21 cellular contexts compared by ENCODE assay signal in genomic region chr12:19474147-19474546, GRCh38.
"Had no signal": no experiment of that assay in that cellular context is flagged by ENCODE, and none has a peak within 500 bp of the region (broad histone marks: within the 10 kb centered on the region; RNA-seq: fewer than 3 reads in every experiment).

No MANE protein-coding gene starts in this region.

- H3K27ac Mint-ChIP-seq: activated CD8-positive, alpha-beta T cell treated with anti-CD3 and anti-CD28 coated beads, Interleukin-2, amount 10 ng/mL, durations not matched to agents 7 days and 5 days; activated naive CD8-positive, alpha-beta T cell treated with anti-CD3 and anti-CD28 coated beads, Interleukin-2, amount 10 ng/mL, durations not matched to agents 7 days and 5 days; activated T-cell treated with anti-CD3 and anti-CD28 coated beads, Interleukin-2, amount 50 U/mL, for 72 hours; stimulated activated naive CD8-positive, alpha-beta T cell treated with anti-CD3 and anti-CD28 coated beads, Interleukin-15, Interleukin-2, amounts not matched to agents 100 ng/mL and 50 ng/mL, for 24 hours; WTC11 had no signal

- H3K9me3 Mint-ChIP-seq: activated T-cell treated with anti-CD3 and anti-CD28 coated beads, Interleukin-2, amount 50 U/mL, for 72 hours had no signal

- H3K4me3 Mint-ChIP-seq: activated CD8-positive, alpha-beta T cell treated with anti-CD3 and anti-CD28 coated beads, Interleukin-2, amount 10 ng/mL, durations not matched to agents 7 days and 5 days; activated naive CD8-positive, alpha-beta T cell treated with anti-CD3 and anti-CD28 coated beads, Interleukin-2, amount 10 ng/mL, durations not matched to agents 7 days and 5 days; activated T-cell treated with anti-CD3 and anti-CD28 coated beads, Interleukin-2, amount 50 U/mL, for 72 hours; naive thymus-derived CD8-positive, alpha-beta T cell; stimulated activated naive CD8-positive, alpha-beta T cell treated with anti-CD3 and anti-CD28 coated beads, Interleukin-15, Interleukin-2, amounts not matched to agents 100 ng/mL and 50 ng/mL, for 24 hours; WTC11 had no signal

- DNase-seq: activated CD4-positive, alpha-beta T cell treated with anti-CD3 and anti-CD28 coated beads for 48 hours; activated CD8-positive, alpha-beta memory T cell treated with anti-CD3 and anti-CD28 coated beads, Interleukin-2, amount 50 U/mL, for 48 hours; activated CD8-positive, alpha-beta T cell treated with anti-CD3 and anti-CD28 coated beads, Interleukin-2, amount 10 ng/mL, durations not matched to agents 7 days and 5 days; activated gamma-delta T cell; activated naive CD8-positive, alpha-beta T cell treated with anti-CD3 and anti-CD28 coated beads, Interleukin-2, amount 10 ng/mL, durations not matched to agents 7 days and 5 days; activated T-cell treated with anti-CD3 and anti-CD28 coated beads, Interleukin-2, amount 50 U/mL, for 72 hours; anterior cingulate cortex; left ventricle myocardium inferior; mucosa of descending colon; naive thymus-derived CD8-positive, alpha-beta T cell; nucleus accumbens; SJCRH30; T-helper 2 cell; testis; upper lobe of right lung had no signal

- H3K4me1 ChIP-seq: right atrium auricular region, testis, upper lobe of right lung had no signal

- FAIRE-seq: bronchial epithelial cell, TTC549 had no signal

- H3K9me3 ChIP-seq: left ventricle myocardium inferior, mucosa of descending colon, right atrium auricular region, SJCRH30, testis, upper lobe of right lung had no signal

- H3K27me3 ChIP-seq: hepatocyte, right atrium auricular region, SJCRH30, testis, upper lobe of right lung had no signal

- H3K27ac ChIP-seq: hepatocyte, left ventricle myocardium inferior, right atrium auricular region, SJCRH30, testis, upper lobe of right lung had no signal

- H3K27me3 Mint-ChIP-seq: activated naive CD8-positive, alpha-beta T cell treated with anti-CD3 and anti-CD28 coated beads, Interleukin-2, amount 10 ng/mL, durations not matched to agents 7 days and 5 days; naive thymus-derived CD8-positive, alpha-beta T cell; stimulated activated naive CD8-positive, alpha-beta T cell treated with anti-CD3 and anti-CD28 coated beads, Interleukin-15, Interleukin-2, amounts not matched to agents 100 ng/mL and 50 ng/mL, for 24 hours had no signal

- H3K4me3 ChIP-seq: hepatocyte, left ventricle myocardium inferior, mucosa of descending colon, right atrium auricular region, SJCRH30, testis, upper lobe of right lung had no signal
